1 cellular context compared by ENCODE assay signal in genomic region chr2:241940329-241940728, GRCh38.
TF ChIP-seq lines count a peak whose summit lies in the region.

No MANE protein-coding gene starts in this region.

TF ChIP-seq in K562, 482 proteins besides CTCF, POLR2A, EP300 and RAD21 (continued from another document):
- TF ChIP-seq ZKSCAN1 (IDR thresholded peaks at IDR 0.05; ENCODE audit: low read depth, low read length) (no peak), HOXB6 (CRISPR knock-in tag; IDR thresholded peaks at IDR 0.05; ENCODE audit: borderline replicate concordance) (no peak), HBP1 (CRISPR knock-in tag; IDR thresholded peaks at IDR 0.05) (no peak), SMC3 (conservative IDR thresholded peaks at IDR 0.05; ENCODE audit: insufficient read depth, low read depth, low read length) (no peak), ZNF324 (CRISPR knock-in tag; IDR thresholded peaks at IDR 0.05) (peak; percentile 96), SNAPC5 (CRISPR knock-in tag; IDR thresholded peaks at IDR 0.05) (no peak), ZNF511 (CRISPR knock-in tag; IDR thresholded peaks at IDR 0.05) (no peak), CTCFL (IDR thresholded peaks at IDR 0.05; ENCODE audit: borderline replicate concordance, insufficient read depth, low read depth, low read length, poor library complexity, severe bottlenecking) (peak; percentile 58), SRF (CRISPR knock-in tag; IDR thresholded peaks at IDR 0.05) (no peak), CBX3 (IDR thresholded peaks at IDR 0.05; ENCODE audit: borderline replicate concordance in 1 of 2, low read length in 2 of 2) (peak in 1 of 2 experiments; percentile 87; a peak in 1 of 3 replicates), ZBTB17 (CRISPR knock-in tag; IDR thresholded peaks at IDR 0.05) (no peak), NR2C2 (CRISPR knock-in tag; IDR thresholded peaks at IDR 0.05) (no peak), NR2C2 (tag; IDR thresholded peaks at IDR 0.05) (no peak), STAG1 (CRISPR knock-in tag; IDR thresholded peaks at IDR 0.05; ENCODE audit: borderline replicate concordance) (no peak)
